In the genomic region with DNA sequence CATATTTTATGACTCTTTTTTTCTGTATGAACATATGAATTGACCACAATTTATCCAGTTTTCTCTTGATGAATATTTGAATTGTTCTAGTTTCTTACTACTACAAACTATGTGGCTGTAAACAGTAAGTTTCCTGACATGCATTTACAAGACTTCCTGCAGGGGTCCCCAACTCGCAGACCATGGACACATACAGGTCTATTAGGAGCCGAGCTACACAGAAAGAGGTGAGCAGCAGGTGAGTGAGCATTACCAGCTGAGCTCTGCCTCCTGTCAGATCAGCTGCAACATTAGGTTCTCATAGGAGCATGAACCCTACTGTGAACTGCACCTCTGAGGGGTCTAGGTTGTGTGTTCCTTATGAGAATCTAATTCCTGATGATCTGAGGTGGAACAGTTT, we compare ENCODE assay signal across 17 cellular contexts.
DNase-seq lines count a peak whose midpoint lies in the region; ATAC-seq, FAIRE-seq and TF ChIP-seq lines count a peak whose summit lies in the region.
"Had no signal": no experiment of that assay in that cellular context is flagged by ENCODE, and none has a peak within 500 bp of the region (broad histone marks: within the 10 kb centered on the region; RNA-seq: fewer than 3 reads in every experiment).

No MANE protein-coding gene starts in this region.

- H3K4me3 Mint-ChIP-seq in activated naive CD8-positive, alpha-beta T cell treated with anti-CD3 and anti-CD28 coated beads, Interleukin-2, amount 50 U/mL, for 24 hours: no peak overlapping the region
- H3K4me3 Mint-ChIP-seq in activated naive CD8-positive, alpha-beta T cell treated with anti-CD3 and anti-CD28 coated beads for 36 hours: no peak overlapping the region
- H3K4me3 Mint-ChIP-seq: CD4-positive, alpha-beta memory T cell had no signal

- H3K9me3 Mint-ChIP-seq in activated naive CD8-positive, alpha-beta T cell treated with anti-CD3 and anti-CD28 coated beads, Interleukin-2, amount 50 U/mL, for 24 hours: no peaks in the 10 kb centered on the region
- H3K9me3 Mint-ChIP-seq in activated naive CD8-positive, alpha-beta T cell treated with anti-CD3 and anti-CD28 coated beads for 36 hours: peaks cover 2% of the 10 kb centered on the region
- H3K9me3 Mint-ChIP-seq: CD4-positive, alpha-beta memory T cell had no signal

- no peaks in the 10 kb centered on the region for H3K36me3 ChIP-seq in bronchial epithelial cell (ENCODE audit: control insufficient read depth, insufficient read depth, low read length)
- no peaks in the 10 kb centered on the region for H3K36me3 ChIP-seq in SJCRH30
- H3K36me3 ChIP-seq: BE2C had no signal

- H3K27ac ChIP-seq in SJCRH30: no peak overlapping the region
- H3K27ac ChIP-seq: A549, C4-2B, GM23248 had no signal

- H3K9me3 ChIP-seq in SJCRH30 (replicated peaks): no peaks in the 10 kb centered on the region
- H3K9me3 ChIP-seq: A549, BE2C had no signal

- ATAC-seq in activated naive CD8-positive, alpha-beta T cell treated with anti-CD3 and anti-CD28 coated beads, Interleukin-2, amount 50 U/mL, for 24 hours: no peak
- ATAC-seq in HG02884 (IDR thresholded peaks at IDR 0.05; ENCODE audit: unreplicated experiment): no peak
- ATAC-seq: A549, GM12878, HepG2 had no signal

- no peak for DNase-seq in activated naive CD8-positive, alpha-beta T cell treated with anti-CD3 and anti-CD28 coated beads, Interleukin-2, amount 50 U/mL, for 24 hours
- no peak for DNase-seq in activated naive CD8-positive, alpha-beta T cell treated with anti-CD3 and anti-CD28 coated beads for 36 hours
- DNase-seq in M059J (ENCODE audit: low read depth) (peak; percentile 7), bronchial epithelial cell (ENCODE audit: low read depth) (no peak), SJCRH30 (no peak), HuH-7 (ENCODE audit: low spot score) (no peak)
- DNase-seq: BE2C; CD4-positive, alpha-beta memory T cell; DMS79; GM23248; H7 had no signal

- H3K4me3 ChIP-seq in bronchial epithelial cell (ENCODE audit: low read depth, low read length) (no peak overlapping the region), SJCRH30 (no peak overlapping the region)
- H3K4me3 ChIP-seq: A549, GM12878, GM23248 had no signal

- peak overlapping the region; percentile 63 for H3K27ac Mint-ChIP-seq in activated naive CD8-positive, alpha-beta T cell treated with anti-CD3 and anti-CD28 coated beads, Interleukin-2, amount 50 U/mL, for 24 hours
- H3K27ac Mint-ChIP-seq in activated naive CD8-positive, alpha-beta T cell treated with anti-CD3 and anti-CD28 coated beads for 36 hours: no peak overlapping the region
- H3K27ac Mint-ChIP-seq: CD4-positive, alpha-beta memory T cell had no signal

- TF ChIP-seq CTCF in bronchial epithelial cell (IDR thresholded peaks at IDR 0.05; ENCODE audit: insufficient read depth, low read length, severe bottlenecking): no peak

- peak; percentile 93 for FAIRE-seq in bronchial epithelial cell (lab: Jason Lieb, UNC)
- FAIRE-seq: A549, GM12878, GM18507, HepG2 had no signal

- no peaks in the 10 kb centered on the region for H3K4me1 ChIP-seq in SJCRH30
- H3K4me1 ChIP-seq: A549 had no signal

- H3K36me3 Mint-ChIP-seq in activated naive CD8-positive, alpha-beta T cell treated with anti-CD3 and anti-CD28 coated beads, Interleukin-2, amount 50 U/mL, for 24 hours (ENCODE audit: low read depth): no peaks in the 10 kb centered on the region
- H3K36me3 Mint-ChIP-seq in activated naive CD8-positive, alpha-beta T cell treated with anti-CD3 and anti-CD28 coated beads for 36 hours: no peaks in the 10 kb centered on the region
- H3K36me3 Mint-ChIP-seq: CD4-positive, alpha-beta memory T cell had no signal

- H3K27me3 Mint-ChIP-seq in activated naive CD8-positive, alpha-beta T cell treated with anti-CD3 and anti-CD28 coated beads, Interleukin-2, amount 50 U/mL, for 24 hours: peaks cover 4% of the 10 kb centered on the region
- H3K27me3 Mint-ChIP-seq in activated naive CD8-positive, alpha-beta T cell treated with anti-CD3 and anti-CD28 coated beads for 36 hours: peaks cover 5% of the 10 kb centered on the region
- H3K27me3 Mint-ChIP-seq: CD4-positive, alpha-beta memory T cell had no signal

- H3K4me1 Mint-ChIP-seq in activated naive CD8-positive, alpha-beta T cell treated with anti-CD3 and anti-CD28 coated beads, Interleukin-2, amount 50 U/mL, for 24 hours: peaks cover 9% of the 10 kb centered on the region
- H3K4me1 Mint-ChIP-seq in activated naive CD8-positive, alpha-beta T cell treated with anti-CD3 and anti-CD28 coated beads for 36 hours: peaks cover 12% of the 10 kb centered on the region
- H3K4me1 Mint-ChIP-seq: CD4-positive, alpha-beta memory T cell had no signal

- H3K27me3 ChIP-seq in bronchial epithelial cell (ENCODE audit: control insufficient read depth, insufficient read depth, low read length): no peaks in the 10 kb centered on the region
- no peaks in the 10 kb centered on the region for H3K27me3 ChIP-seq in SJCRH30
- H3K27me3 ChIP-seq: BE2C had no signal
